ENCODE assay signal across 8 cellular contexts in genomic region chr7:100156331-100157068, GRCh38. TPM values are rescaled to one million over a fixed set of nuclear protein-coding genes. Genes with fewer than 3 reads are reported as not detected.
A peak's percentile ranks its signal among the peaks of the same experiment; 100 is the strongest.
DNase-seq lines count a peak whose midpoint lies in the region; ATAC-seq, FAIRE-seq and TF ChIP-seq lines count a peak whose summit lies in the region.

No MANE protein-coding gene starts in this region.

- H3K4me3 Mint-ChIP-seq in CD8-positive, alpha-beta T cell, result peak overlapping the region; percentile 85
- peak overlapping the region; percentile 78 to 92 (median 88) for H3K4me3 Mint-ChIP-seq in naive B cell

- H3K4me1 ChIP-seq in CD8-positive, alpha-beta T cell (ENCODE audit: insufficient read depth, low read length), result peaks cover 44% of the 10 kb centered on the region

- H3K9me3 Mint-ChIP-seq in CD8-positive, alpha-beta T cell, result no peaks in the 10 kb centered on the region
- H3K9me3 Mint-ChIP-seq in naive B cell, result no peaks in the 10 kb centered on the region

- H3K27me3 ChIP-seq in CD8-positive, alpha-beta T cell (ENCODE audit: insufficient read depth, low read length), result no peaks in the 10 kb centered on the region

- H3K27ac ChIP-seq in CD8-positive, alpha-beta T cell (ENCODE audit: low read depth, low read length), result no peak overlapping the region

- POLR2A ChIA-PET in CD8-positive, alpha-beta T cell (lab: Charles Lee), result interaction anchor here (0.6 to 2.2 kb wide), 6 partner anchors 8 to 272 kb away, joined by 3 to 7 read pairs (median 4); partner anchors contain the start of genes AP4M1, LAMTOR4, MCM7 and ZCWPW1

- H3K9me3 ChIP-seq in CD8-positive, alpha-beta T cell (ENCODE audit: low read length), result no peaks in the 10 kb centered on the region

- peak; percentile 49 for ATAC-seq in CD8-positive, alpha-beta T cell
- ATAC-seq in naive B cell (ENCODE audit: low read depth in 2 of 2) (peak; percentile 35 to 51), HG03159 (IDR thresholded peaks at IDR 0.05; ENCODE audit: unreplicated experiment) (no peak)

- DNase-seq in CD8-positive, alpha-beta T cell, result peak in 2 of 7 experiments; percentile 26 to 62
- DNase-seq in Kasumi-1 (lab: John Stamatoyannopoulos, UW) (peak; percentile 56), astrocyte of the hippocampus (ENCODE audit: low read depth, low spot score) (peak; percentile 16), naive B cell (no peak), AG08395 (ENCODE audit: low spot score) (no peak), middle frontal gyrus (ENCODE audit: extremely low spot score, low spot score) (no peak), D721Med (ENCODE audit: insufficient read length, low spot score) (no peak)

- no peaks in the 10 kb centered on the region for H3K27me3 Mint-ChIP-seq in CD8-positive, alpha-beta T cell (ENCODE audit: low read depth)
- H3K27me3 Mint-ChIP-seq in naive B cell, result no peaks in the 10 kb centered on the region

- peaks cover 13% of the 10 kb centered on the region for H3K36me3 ChIP-seq in CD8-positive, alpha-beta T cell (ENCODE audit: insufficient read depth, low read length)

- CTCF ChIA-PET in CD8-positive, alpha-beta T cell (lab: Charles Lee), result interaction anchor here (1.1 to 3.4 kb wide), 7 partner anchors 14 to 65 kb away, joined by 3 to 13 read pairs (median 6); no protein-coding TSS in a partner anchor

- peaks cover 45% of the 10 kb centered on the region for H3K36me3 Mint-ChIP-seq in CD8-positive, alpha-beta T cell
- H3K36me3 Mint-ChIP-seq in naive B cell, result peaks cover 5 to 8% of the 10 kb centered on the region in 2 donors

- peaks cover 52% of the 10 kb centered on the region for H3K4me1 Mint-ChIP-seq in CD8-positive, alpha-beta T cell (ENCODE audit: low read depth)
- H3K4me1 Mint-ChIP-seq in naive B cell, result peaks cover 26 to 70% (median 64%) of the 10 kb centered on the region in 3 donors

- TF ChIP-seq CTCF in CD8-positive, alpha-beta T cell (IDR thresholded peaks at IDR 0.05), result no peak
- TF ChIP-seq CTCF in D721Med (IDR thresholded peaks at IDR 0.05; ENCODE audit: insufficient read depth, missing control alignments), result no peak

- no peak for FAIRE-seq in D721Med (lab: Jason Lieb, UNC)

- H3K4me3 ChIP-seq in CD8-positive, alpha-beta T cell (ENCODE audit: low read depth, low read length), result peak overlapping the region; percentile 90

- intact Hi-C loops in CD8-positive, alpha-beta T cell (cut with DNase I, micrococcal nuclease), result no loop called here

- peak overlapping the region; percentile 85 for H3K27ac Mint-ChIP-seq in CD8-positive, alpha-beta T cell
- peak overlapping the region; percentile 76 to 95 (median 90) for H3K27ac Mint-ChIP-seq in naive B cell

RNA-seq across cellular contexts. Expression of gene TRAPPC14, which starts 2.0 kb away (rescaled TPM):
- total RNA-seq in CD8-positive, alpha-beta T cell, result 10 to 100 TPM; 40.6 to 47.1 TPM
- polyA plus RNA-seq in naive B cell (ENCODE audit: low read depth in 6 of 6), result 1 to 10 TPM; 2.0 to 9.1 (median 3.3) TPM

RNA-seq across cellular contexts. Expression of gene LAMTOR4, which starts 7.8 kb away (rescaled TPM):
- 10 to 100 TPM; 68.4 to 83.1 TPM for total RNA-seq in CD8-positive, alpha-beta T cell
- polyA plus RNA-seq in naive B cell (ENCODE audit: low read depth in 6 of 6), result 100 to 1,000 TPM; 407 to 579 (median 480) TPM

RNA-seq across cellular contexts. Expression of gene GAL3ST4, which starts 11.9 kb away (rescaled TPM):
- total RNA-seq in CD8-positive, alpha-beta T cell, result 10 to 100 TPM; 10.2 to 11.5 TPM
- under 1 TPM in 5 of 6 donors, not detected in 1; 0.13 to 0.40 (median 0.23) TPM for polyA plus RNA-seq in naive B cell (ENCODE audit: low read depth in 6 of 6)

RNA-seq across cellular contexts. Expression of gene GPC2, which starts 20.7 kb away (rescaled TPM):
- 10 to 100 TPM; 10.5 to 13.3 TPM for total RNA-seq in CD8-positive, alpha-beta T cell
- polyA plus RNA-seq in naive B cell (ENCODE audit: low read depth in 6 of 6), result under 1 TPM in 4 of 6 donors, not detected in 2; 0.18 to 0.84 (median 0.28) TPM

RNA-seq across cellular contexts. Expression of gene STAG3, which starts 21.2 kb away (rescaled TPM):
- 1 to 10 TPM; 6.3 to 6.6 TPM for total RNA-seq in CD8-positive, alpha-beta T cell
- 100 to 1,000 TPM in 5 of 6 donors, 10 to 100 TPM in 1; 97.1 to 221 (median 129) TPM for polyA plus RNA-seq in naive B cell (ENCODE audit: low read depth in 6 of 6)

Comparison
In these comparisons a context has a peak if more than half of its experiments do, and no peak if none do; other contexts are left out.
1. DNase-seq: peak in Kasumi-1 (2 of 2) and astrocyte of the hippocampus (single experiment); none in naive B cell (single experiment), AG08395 (single experiment), middle frontal gyrus (single experiment) and D721Med (single experiment).